Comparison of ENCODE assay signal across 11 cellular contexts in genomic region chr12:27207626-27208413, GRCh38. TPM values are rescaled to one million over a fixed set of nuclear protein-coding genes. Genes with fewer than 3 reads are reported as not detected.
DNase-seq lines count a peak whose midpoint lies in the region; ATAC-seq and TF ChIP-seq lines count a peak whose summit lies in the region.
"Had no signal": no experiment of that assay in that cellular context is flagged by ENCODE, and none has a peak within 500 bp of the region (broad histone marks: within the 10 kb centered on the region; RNA-seq: fewer than 3 reads in every experiment).

No MANE protein-coding gene starts in this region.

- H3K27ac Mint-ChIP-seq in stimulated activated memory B cell treated with anti-CD40 and anti-IgM and Interleukin-4, amounts not matched to agents 10 μg/mL and 1 μg/mL and 100 μg/mL, for 72 hours = peak overlapping the region; percentile 76

- H3K27me3 Mint-ChIP-seq in stimulated activated memory B cell treated with anti-CD40 and anti-IgM and Interleukin-4, amounts not matched to agents 10 μg/mL and 1 μg/mL and 100 μg/mL, for 72 hours = no peaks in the 10 kb centered on the region
- H3K27me3 Mint-ChIP-seq: IgD-negative memory B cell had no signal

- H3K4me3 ChIP-seq in esophagus squamous epithelium = no peak overlapping the region
- H3K4me3 ChIP-seq: upper lobe of right lung had no signal

- WGBS in esophagus squamous epithelium, 2 donors = 30 to 56% methylated on average over 9 of the region's 9 CpGs

- no peaks in the 10 kb centered on the region for H3K27me3 ChIP-seq in esophagus squamous epithelium
- H3K27me3 ChIP-seq: neutrophil, upper lobe of right lung had no signal

- peaks cover 13% of the 10 kb centered on the region for H3K36me3 Mint-ChIP-seq in stimulated activated memory B cell treated with anti-CD40 and anti-IgM and Interleukin-4, amounts not matched to agents 10 μg/mL and 1 μg/mL and 100 μg/mL, for 72 hours

- DNase-seq in activated T-cell treated with anti-CD3 and anti-CD28 coated beads for 48 hours (ENCODE audit: low read depth) (peak; percentile 24), NCI-H2107 (lab: John Stamatoyannopoulos, UW) (no peak), esophagus squamous epithelium (lab: John Stamatoyannopoulos, UW) (no peak), SKM-1 (lab: John Stamatoyannopoulos, UW; ENCODE audit: unreplicated experiment) (no peak)
- no peak for DNase-seq in activated T-cell treated with anti-CD3 and anti-CD28 coated beads, Interleukin-2, amount 50 U/mL, for 1 hour
- DNase-seq: upper lobe of right lung had no signal

- peaks cover 21% of the 10 kb centered on the region for H3K4me1 Mint-ChIP-seq in stimulated activated memory B cell treated with anti-CD40 and anti-IgM and Interleukin-4, amounts not matched to agents 10 μg/mL and 1 μg/mL and 100 μg/mL, for 72 hours

- intact Hi-C loops in esophagus squamous epithelium (cut with DNase I) = no loop called here

- TF ChIP-seq POLR2A in esophagus squamous epithelium (IDR thresholded peaks at IDR 0.05) = no peak

- H3K9me3 ChIP-seq in esophagus squamous epithelium = no peaks in the 10 kb centered on the region
- H3K9me3 ChIP-seq: neutrophil, upper lobe of right lung had no signal

- H3K4me3 Mint-ChIP-seq in stimulated activated memory B cell treated with anti-CD40 and anti-IgM and Interleukin-4, amounts not matched to agents 10 μg/mL and 1 μg/mL and 100 μg/mL, for 72 hours = no peak overlapping the region

- H3K27ac ChIP-seq in esophagus squamous epithelium = no peak overlapping the region
- H3K27ac ChIP-seq: neutrophil, upper lobe of right lung had no signal

- no peaks in the 10 kb centered on the region for H3K36me3 ChIP-seq in esophagus squamous epithelium
- H3K36me3 ChIP-seq: neutrophil, upper lobe of right lung had no signal

- peaks cover 5% of the 10 kb centered on the region for H3K9me3 Mint-ChIP-seq in stimulated activated memory B cell treated with anti-CD40 and anti-IgM and Interleukin-4, amounts not matched to agents 10 μg/mL and 1 μg/mL and 100 μg/mL, for 72 hours

- H3K4me1 ChIP-seq in esophagus squamous epithelium = peaks cover 0 to 3% (median 0%) of the 10 kb centered on the region in 3 donors
- H3K4me1 ChIP-seq: upper lobe of right lung had no signal

- ATAC-seq in HG02840 (IDR thresholded peaks at IDR 0.05; ENCODE audit: low FRiP score, unreplicated experiment) (peak; percentile 74), SK-N-SH treated with all-trans-retinoic acid at 6 μM for 48 hours (peak; percentile 95)
- peak; percentile 93 for ATAC-seq in stimulated activated memory B cell treated with anti-CD40 and anti-IgM and Interleukin-4, amounts not matched to agents 10 μg/mL and 1 μg/mL and 100 μg/mL, for 72 hours
- ATAC-seq: upper lobe of right lung had no signal

- no peak for TF ChIP-seq CTCF in esophagus squamous epithelium (IDR thresholded peaks at IDR 0.05)

TF ChIP-seq in SK-N-SH treated with all-trans-retinoic acid at 6 μM for 48 hours, 23 proteins besides CTCF, POLR2A, EP300 and RAD21:
- TF ChIP-seq PATZ1 (CRISPR knock-in tag; IDR thresholded peaks at IDR 0.05; ENCODE audit: borderline replicate concordance) (no peak), CSDC2 (CRISPR knock-in tag; IDR thresholded peaks at IDR 0.05) (no peak), GLIS3 (CRISPR knock-in tag; IDR thresholded peaks at IDR 0.05) (no peak), OSR1 (CRISPR knock-in tag; IDR thresholded peaks at IDR 0.05) (no peak), ZFP3 (CRISPR knock-in tag; IDR thresholded peaks at IDR 0.05) (no peak), ZNF70 (CRISPR knock-in tag; IDR thresholded peaks at IDR 0.05) (no peak), SNAI2 (CRISPR knock-in tag; IDR thresholded peaks at IDR 0.05) (no peak), ZNF565 (CRISPR knock-in tag; conservative IDR thresholded peaks at IDR 0.05; ENCODE audit: low read depth) (no peak), ZNF8 (CRISPR knock-in tag; IDR thresholded peaks at IDR 0.05) (no peak), BACH2 (CRISPR knock-in tag; IDR thresholded peaks at IDR 0.05; ENCODE audit: borderline replicate concordance) (no peak), ISL1 (CRISPR knock-in tag; IDR thresholded peaks at IDR 0.05) (no peak), CSRNP3 (CRISPR knock-in tag; IDR thresholded peaks at IDR 0.05) (no peak), CREB5 (CRISPR knock-in tag; IDR thresholded peaks at IDR 0.05; ENCODE audit: low read depth) (no peak), PPARA (CRISPR knock-in tag; IDR thresholded peaks at IDR 0.05; ENCODE audit: borderline replicate concordance) (no peak), POU6F1 (CRISPR knock-in tag; IDR thresholded peaks at IDR 0.05; ENCODE audit: borderline replicate concordance, low read depth) (no peak)
TF ChIP-seq in SK-N-SH treated with all-trans-retinoic acid at 6 μM for 48 hours: peak in this region for 0.

RNA-seq across cellular contexts. Expression of gene STK38L, which starts 36.3 kb away (rescaled TPM):
- 10 to 100 TPM; 15.6 to 53.2 (median 28.0) TPM for total RNA-seq in esophagus squamous epithelium
